In the genomic region with DNA sequence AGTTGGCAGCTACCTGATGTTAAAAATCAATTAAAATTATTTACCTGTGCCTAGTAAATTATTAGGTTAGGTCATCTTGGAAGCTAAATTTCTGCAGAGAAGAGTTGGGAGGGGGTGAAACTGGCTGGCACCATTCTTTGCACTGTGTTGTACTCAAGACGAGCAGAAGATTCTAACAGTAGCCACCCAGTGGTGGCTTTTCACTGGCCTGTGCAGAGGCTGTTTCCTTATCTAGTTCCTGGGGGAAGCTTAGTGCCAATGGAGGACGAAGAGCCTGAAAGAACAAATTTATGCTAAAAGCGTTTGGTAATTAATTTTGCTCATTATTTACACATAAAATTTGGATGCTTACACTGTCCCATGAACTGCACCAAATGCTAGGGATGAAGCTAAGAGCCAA, we compare ENCODE assay signal across 1 cellular context.
TF ChIP-seq lines count a peak whose summit lies in the region.

No MANE protein-coding gene starts in this region.

TF ChIP-seq in GM23338, 12 proteins besides CTCF, POLR2A, EP300 and RAD21 (continued from another document):
- TF ChIP-seq EZH2 (IDR thresholded peaks at IDR 0.05; ENCODE audit: low read depth, unreplicated experiment) (no peak), POLR2AphosphoS5 (IDR thresholded peaks at IDR 0.05; ENCODE audit: low read depth) (no peak)
